27 cellular contexts compared by ENCODE assay signal in genomic region chr20:57181639-57182038, GRCh38.
DNase-seq lines count a peak whose midpoint lies in the region; ATAC-seq, FAIRE-seq and TF ChIP-seq lines count a peak whose summit lies in the region.
"Had no signal": no experiment of that assay in that cellular context is flagged by ENCODE, and none has a peak within 500 bp of the region (broad histone marks: within the 10 kb centered on the region; RNA-seq: fewer than 3 reads in every experiment).

No MANE protein-coding gene starts in this region.

- peaks cover 3% of the 10 kb centered on the region for H3K79me1 ChIP-seq in neuronal stem cell (ENCODE audit: low read depth, low read length)

- peaks cover 4% of the 10 kb centered on the region for H3K4me1 Mint-ChIP-seq in endodermal cell
- H3K4me1 Mint-ChIP-seq: CD14-positive monocyte; CD4-positive, alpha-beta memory T cell; CD4-positive, CD25-positive, alpha-beta regulatory T cell; CD8-positive, alpha-beta memory T cell had no signal

- H2BK12ac ChIP-seq in neuronal stem cell (ENCODE audit: low read length), result no peak overlapping the region

- no peaks in the 10 kb centered on the region for H4K20me1 ChIP-seq in GM23248 (ENCODE audit: insufficient read depth)
- H4K20me1 ChIP-seq: BLaER1 had no signal

- H3K27me3 ChIP-seq in endodermal cell (ENCODE audit: control insufficient read depth, insufficient read depth, low read length, poor library complexity, severe bottlenecking) (no peaks in the 10 kb centered on the region), neuronal stem cell (ENCODE audit: control insufficient read depth in 3 of 3, insufficient read depth in 3 of 3, low read depth in 1 of 3, low read length in 3 of 3) (no peaks in the 10 kb centered on the region), GM23248 (replicated peaks; ENCODE audit: insufficient read depth) (peaks cover 12% of the 10 kb centered on the region)
- H3K27me3 ChIP-seq: BE2C, BLaER1 had no signal

- H3K4me2 ChIP-seq in neuronal stem cell (ENCODE audit: insufficient read depth, low read length, poor library complexity, severe bottlenecking) (no peak overlapping the region), GM23248 (ENCODE audit: unreplicated experiment) (no peak overlapping the region)

- H3K18ac ChIP-seq in neuronal stem cell (ENCODE audit: low read length), result peak overlapping the region; percentile 2

- H3K4ac ChIP-seq in neuronal stem cell (ENCODE audit: low read length), result no peak overlapping the region

- H3K9ac ChIP-seq in endodermal cell (ENCODE audit: extremely low read depth, low read length, poor library complexity, severe bottlenecking) (no peak overlapping the region), neuronal stem cell (ENCODE audit: low read depth, low read length, poor library complexity) (no peak overlapping the region), GM23248 (no peak overlapping the region)
- H3K9ac ChIP-seq: BLaER1 had no signal

- no peak overlapping the region for H2AK5ac ChIP-seq in neuronal stem cell (ENCODE audit: low read depth, low read length)

- peaks cover 6% of the 10 kb centered on the region for H3K36me3 ChIP-seq in endodermal cell (ENCODE audit: control insufficient read depth, insufficient read depth, low read length)
- H3K36me3 ChIP-seq in neuronal stem cell (replicated peaks in 1 of 2; ENCODE audit: control insufficient read depth in 2 of 2, insufficient read depth in 2 of 2, low read length in 2 of 2), result peaks cover 5 to 69% of the 10 kb centered on the region in 2 donors
- no peaks in the 10 kb centered on the region for H3K36me3 ChIP-seq in GM23248 (ENCODE audit: low read depth)
- H3K36me3 ChIP-seq: BE2C, BLaER1 had no signal

- TF ChIP-seq CTCF in endodermal cell (conservative IDR thresholded peaks at IDR 0.05), result no peak

- peaks cover 39% of the 10 kb centered on the region for H3K36me3 Mint-ChIP-seq in endodermal cell (ENCODE audit: low read depth)
- H3K36me3 Mint-ChIP-seq: CD14-positive monocyte; CD4-positive, alpha-beta memory T cell; CD4-positive, CD25-positive, alpha-beta regulatory T cell; CD8-positive, alpha-beta memory T cell had no signal

- FAIRE-seq in HTR-8/SVneo (lab: Jason Lieb, UNC), result peak; percentile 28
- peak; percentile 46 for FAIRE-seq in urothelium cell line (lab: Jason Lieb, UNC)
- FAIRE-seq: A204.1, GM12878, GM12892, GM18507 had no signal

- no peak overlapping the region for H3K23ac ChIP-seq in neuronal stem cell (ENCODE audit: low read depth, low read length, poor library complexity)

- H2BK120ac ChIP-seq in neuronal stem cell (ENCODE audit: low read depth, low read length), result no peak overlapping the region

- no peak overlapping the region for H2BK5ac ChIP-seq in neuronal stem cell (ENCODE audit: low read length)

- H3K4me1 ChIP-seq in endodermal cell (ENCODE audit: control insufficient read depth, insufficient read depth, low read length) (no peaks in the 10 kb centered on the region), neuronal stem cell (ENCODE audit: control insufficient read depth in 2 of 2, insufficient read depth in 1 of 2, low read depth in 1 of 2, low read length in 2 of 2) (peaks cover 0 to 8% of the 10 kb centered on the region in 2 donors), GM23248 (ENCODE audit: insufficient read depth) (no peaks in the 10 kb centered on the region)
- H3K4me1 ChIP-seq: BE2C had no signal

- H4K8ac ChIP-seq in neuronal stem cell (ENCODE audit: low read depth, low read length), result no peak overlapping the region

- ATAC-seq in GM21723 (IDR thresholded peaks at IDR 0.05; ENCODE audit: unreplicated experiment), result no peak
- ATAC-seq: GM12878 had no signal

- H3F3A ChIP-seq in GM23248 (ENCODE audit: insufficient read depth), result no peaks in the 10 kb centered on the region

- H3K4me3 Mint-ChIP-seq in endodermal cell, result no peak overlapping the region
- H3K4me3 Mint-ChIP-seq: CD14-positive monocyte; CD4-positive, alpha-beta memory T cell; CD4-positive, CD25-positive, alpha-beta regulatory T cell; CD8-positive, alpha-beta memory T cell had no signal

- H3K4me3 ChIP-seq in endodermal cell (ENCODE audit: low read length) (no peak overlapping the region), neuronal stem cell (ENCODE audit: low read length in 2 of 2) (no peak overlapping the region), GM23248 (no peak overlapping the region)
- H3K4me3 ChIP-seq: BLaER1, GM12878 had no signal

- no peak overlapping the region for H4K91ac ChIP-seq in neuronal stem cell (ENCODE audit: low read depth, low read length, poor library complexity)

- H2BK15ac ChIP-seq in neuronal stem cell (ENCODE audit: low read length), result no peak overlapping the region

- no peak overlapping the region for H3K14ac ChIP-seq in neuronal stem cell (ENCODE audit: low read length)

- 65 to 75% methylated on average over 6 to 7 of the region's 7 CpGs for WGBS in endodermal cell (ENCODE audit: insufficient coverage in 1 of 2, insufficient read length in 1 of 2), 2 experiments
- WGBS in neuronal stem cell (ENCODE audit: extremely low coverage in 2 of 2, insufficient read length in 2 of 2, insufficient replicate concordance in 1 of 2), 2 donors, result no CpG with 5 or more reads among the region's 7 CpGs
- WGBS in GM23248 (ENCODE audit: low coverage in 1 of 2, low lambda C conversion rate in 2 of 2, missing lambda C conversion rate in 2 of 2), 2 experiments, result 65 to 67% methylated on average over 7 of the region's 7 CpGs

- no peak overlapping the region for H3K27ac ChIP-seq in endodermal cell (ENCODE audit: low read depth, low read length)
- H3K27ac ChIP-seq in neuronal stem cell (replicated peaks; ENCODE audit: low read length), result no peak overlapping the region
- no peak overlapping the region for H3K27ac ChIP-seq in GM23248

- H3K9me3 ChIP-seq in endodermal cell (ENCODE audit: control insufficient read depth, low read length) (peaks cover 5% of the 10 kb centered on the region), neuronal stem cell (replicated peaks in 1 of 2; ENCODE audit: control insufficient read depth in 2 of 2, insufficient read depth in 1 of 2, low read depth in 1 of 2, low read length in 2 of 2) (peaks cover 0 to 3% of the 10 kb centered on the region in 2 donors), GM23248 (ENCODE audit: low read depth) (no peaks in the 10 kb centered on the region)
- H3K9me3 ChIP-seq: BE2C, BLaER1 had no signal

- peaks cover 9% of the 10 kb centered on the region for H3K9me3 Mint-ChIP-seq in endodermal cell
- H3K9me3 Mint-ChIP-seq: CD8-positive, alpha-beta memory T cell had no signal

- no peaks in the 10 kb centered on the region for H3K79me2 ChIP-seq in GM23248 (ENCODE audit: insufficient read depth)

- H3K27me3 Mint-ChIP-seq in endodermal cell (ENCODE audit: insufficient read depth), result no peaks in the 10 kb centered on the region
- H3K27me3 Mint-ChIP-seq: CD4-positive, CD25-positive, alpha-beta regulatory T cell had no signal

- DNase-seq in HTR-8/SVneo (ENCODE audit: insufficient read length, low spot score) (no peak), endodermal cell (no peak), neuronal stem cell (ENCODE audit: low spot score) (no peak), urothelium cell line (ENCODE audit: low spot score) (no peak), GM23248 (no peak)
- no peak for DNase-seq in activated naive CD4-positive, alpha-beta T cell treated with anti-CD3 and anti-CD28 coated beads, Interleukin-2, amount 50 U/mL, for 16 hours
- DNase-seq: ACHN; BE2C; C1 segment of cervical spinal cord; CD4-positive, alpha-beta memory T cell; CD4-positive, CD25-positive, alpha-beta regulatory T cell; CD8-positive, alpha-beta memory T cell; COR-L47; DMS 273 treated with DMSO at 0.1 percent for 48 hours; DMS153; DMS53; DMS79; DND-41; EL; GDM1 had no signal

- peak overlapping the region; percentile 75 for H3K27ac Mint-ChIP-seq in endodermal cell
- H3K27ac Mint-ChIP-seq: CD14-positive monocyte; CD4-positive, alpha-beta memory T cell; CD4-positive, CD25-positive, alpha-beta regulatory T cell; CD8-positive, alpha-beta memory T cell had no signal

- in situ Hi-C loops in GM23248 (cut with MboI), result no loop called here

- H3K9me2 ChIP-seq in GM23248 (ENCODE audit: insufficient read depth), result no peaks in the 10 kb centered on the region

- H2AFZ ChIP-seq in neuronal stem cell (ENCODE audit: low read length) (no peak overlapping the region), GM23248 (no peak overlapping the region)
